8 cellular contexts compared by ENCODE assay signal in the genomic region with DNA sequence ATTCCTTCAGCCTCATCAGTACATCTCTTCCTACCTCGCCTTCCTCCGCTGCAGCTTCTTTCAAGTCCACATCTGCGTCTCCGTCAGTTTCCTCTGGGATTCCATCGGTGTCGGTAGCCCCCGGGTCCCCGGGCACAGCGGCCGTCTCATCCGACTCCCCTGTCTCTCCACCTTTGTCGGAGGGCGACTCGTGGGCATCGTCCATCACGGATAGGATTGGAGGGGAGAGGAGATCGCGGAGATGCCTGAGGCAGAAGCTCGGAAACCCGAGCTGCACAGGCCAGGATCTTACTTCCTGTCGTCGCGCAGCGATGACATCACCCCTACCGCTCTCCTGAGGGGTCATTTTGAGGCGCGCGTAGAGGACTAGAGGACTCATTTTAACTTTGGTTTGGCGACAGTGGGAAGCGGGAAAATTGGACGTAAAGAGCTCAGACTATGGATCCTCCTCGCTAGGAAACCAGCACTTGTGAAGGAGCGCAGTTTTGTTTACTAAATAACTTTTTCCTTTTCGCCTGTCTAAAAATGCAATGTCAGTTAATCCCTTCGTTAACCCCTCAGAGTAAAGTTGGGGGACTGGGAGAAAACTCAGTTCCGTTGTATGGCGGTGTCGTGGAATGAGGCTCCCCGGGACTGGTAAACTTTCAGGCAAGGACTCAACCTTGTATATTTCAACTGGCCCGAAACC. TPM values are rescaled to one million over a fixed set of nuclear protein-coding genes. Genes with fewer than 3 reads are reported as not detected.
A peak's percentile ranks its signal among the peaks of the same experiment; 100 is the strongest.
DNase-seq lines count a peak whose midpoint lies in the region; ATAC-seq and TF ChIP-seq lines count a peak whose summit lies in the region.

A gene with protein sequence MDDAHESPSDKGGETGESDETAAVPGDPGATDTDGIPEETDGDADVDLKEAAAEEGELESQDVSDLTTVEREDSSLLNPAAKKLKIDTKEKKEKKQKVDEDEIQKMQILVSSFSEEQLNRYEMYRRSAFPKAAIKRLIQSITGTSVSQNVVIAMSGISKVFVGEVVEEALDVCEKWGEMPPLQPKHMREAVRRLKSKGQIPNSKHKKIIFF (minus strand): TSS at position 290 of the 688 bp plus-strand sequence. CDS start 85 bp downstream, at position 205.

- CTCF ChIA-PET in activated CD4-positive, alpha-beta T cell treated with anti-CD3 and anti-CD28 coated beads, Interleukin-2, amount 10 ng/mL, durations not matched to agents 7 days and 5 days (lab: Charles Lee): interaction anchor here (1.0 to 2.2 kb wide), 6 partner anchors 10 to 30 kb away, joined by 3 to 7 read pairs (median 4); no protein-coding TSS in a partner anchor

- H3K4me1 Mint-ChIP-seq in activated CD4-positive, alpha-beta T cell treated with anti-CD3 and anti-CD28 coated beads, Interleukin-2, amount 10 ng/mL, durations not matched to agents 7 days and 5 days: peaks cover 50% of the 10 kb centered on the region

- H3K27me3 ChIP-seq in BE2C (no peaks in the 10 kb centered on the region), layer of hippocampus (ENCODE audit: control insufficient read depth, insufficient read depth, low read length) (no peaks in the 10 kb centered on the region)

- DNase-seq in BE2C: peak; percentile 92
- peak; percentile 98 for DNase-seq in NCI-H748 (lab: John Stamatoyannopoulos, UW; ENCODE audit: unreplicated experiment)
- peak; percentile 94 for DNase-seq in activated CD4-positive, alpha-beta T cell treated with anti-CD3 and anti-CD28 coated beads, Interleukin-2, amount 10 ng/mL, durations not matched to agents 7 days and 5 days
- DNase-seq in coronary artery (ENCODE audit: low spot score): peak; percentile 95
- peak; percentile 74 to 88 (median 80) for DNase-seq in stimulated activated CD4-positive, alpha-beta T cell treated with anti-CD3 and anti-CD28 coated beads, Interleukin-1b, Interleukin-23, amount 100 ng/mL, for 24 hours (ENCODE audit: low read depth in 4 of 4, low spot score in 1 of 4)

- H3K27ac Mint-ChIP-seq in activated CD4-positive, alpha-beta T cell treated with anti-CD3 and anti-CD28 coated beads, Interleukin-2, amount 10 ng/mL, durations not matched to agents 7 days and 5 days: peak within 1 kb of the TSS; percentile 99

- H3K9me3 Mint-ChIP-seq in activated CD4-positive, alpha-beta T cell treated with anti-CD3 and anti-CD28 coated beads, Interleukin-2, amount 10 ng/mL, durations not matched to agents 7 days and 5 days: peaks cover 4% of the 10 kb centered on the region

- peak within 1 kb of the TSS; percentile 84 for H3K4me3 ChIP-seq in BE2C (ENCODE audit: low read depth, low read length)
- H3K4me3 ChIP-seq in coronary artery: peak within 1 kb of the TSS; percentile 86

- POLR2A ChIA-PET in activated CD4-positive, alpha-beta T cell treated with anti-CD3 and anti-CD28 coated beads, Interleukin-2, amount 10 ng/mL, durations not matched to agents 7 days and 5 days (lab: Charles Lee): interaction anchor here (0.6 to 1.9 kb wide), 3 partner anchors 38 to 131 kb away, joined by 3 to 7 read pairs (median 4); a partner anchor contains a TSS

- peaks cover 24% of the 10 kb centered on the region for H3K36me3 Mint-ChIP-seq in activated CD4-positive, alpha-beta T cell treated with anti-CD3 and anti-CD28 coated beads, Interleukin-2, amount 10 ng/mL, durations not matched to agents 7 days and 5 days (ENCODE audit: low read depth)

- no peaks in the 10 kb centered on the region for H3K36me3 ChIP-seq in BE2C

- TF ChIP-seq CTCF in BE2C (IDR thresholded peaks at IDR 0.05; ENCODE audit: low read depth, low read length): no peak
- no peak for TF ChIP-seq CTCF in coronary artery (IDR thresholded peaks at IDR 0.05)

- no peaks in the 10 kb centered on the region for H3K9me3 ChIP-seq in BE2C

- H3K27ac ChIP-seq in coronary artery (peak within 1 kb of the TSS; percentile 61 to 80), layer of hippocampus (ENCODE audit: low read depth, low read length) (peak within 1 kb of the TSS; percentile 84)

- no peaks in the 10 kb centered on the region for H3K4me1 ChIP-seq in BE2C

- ATAC-seq in GM19351 (IDR thresholded peaks at IDR 0.05; ENCODE audit: unreplicated experiment) (peak; percentile 81), HG03521 (IDR thresholded peaks at IDR 0.05; ENCODE audit: unreplicated experiment) (peak; percentile 73)

- peak within 1 kb of the TSS; percentile 98 for H3K4me3 Mint-ChIP-seq in activated CD4-positive, alpha-beta T cell treated with anti-CD3 and anti-CD28 coated beads, Interleukin-2, amount 10 ng/mL, durations not matched to agents 7 days and 5 days

- peaks cover 10% of the 10 kb centered on the region for H3K27me3 Mint-ChIP-seq in activated CD4-positive, alpha-beta T cell treated with anti-CD3 and anti-CD28 coated beads, Interleukin-2, amount 10 ng/mL, durations not matched to agents 7 days and 5 days

RNA-seq across cellular contexts. Expression of the gene that starts here (rescaled TPM):
- 44.5 TPM for polyA plus RNA-seq in BE2C (2012; ENCODE audit: insufficient read depth, insufficient read length, low read depth)
- total RNA-seq in activated CD4-positive, alpha-beta T cell treated with anti-CD3 and anti-CD28 coated beads, Interleukin-2, amount 10 ng/mL, durations not matched to agents 7 days and 5 days: 10 to 100 TPM; 29.8 to 30.2 TPM

Comparison
In these comparisons a context has a peak if more than half of its experiments do, and no peak if none do; other contexts are left out.
1. Peak in every context shown above with its lines: DNase-seq, ATAC-seq, H3K4me3 ChIP-seq and H3K27ac ChIP-seq.